In the genomic region with DNA sequence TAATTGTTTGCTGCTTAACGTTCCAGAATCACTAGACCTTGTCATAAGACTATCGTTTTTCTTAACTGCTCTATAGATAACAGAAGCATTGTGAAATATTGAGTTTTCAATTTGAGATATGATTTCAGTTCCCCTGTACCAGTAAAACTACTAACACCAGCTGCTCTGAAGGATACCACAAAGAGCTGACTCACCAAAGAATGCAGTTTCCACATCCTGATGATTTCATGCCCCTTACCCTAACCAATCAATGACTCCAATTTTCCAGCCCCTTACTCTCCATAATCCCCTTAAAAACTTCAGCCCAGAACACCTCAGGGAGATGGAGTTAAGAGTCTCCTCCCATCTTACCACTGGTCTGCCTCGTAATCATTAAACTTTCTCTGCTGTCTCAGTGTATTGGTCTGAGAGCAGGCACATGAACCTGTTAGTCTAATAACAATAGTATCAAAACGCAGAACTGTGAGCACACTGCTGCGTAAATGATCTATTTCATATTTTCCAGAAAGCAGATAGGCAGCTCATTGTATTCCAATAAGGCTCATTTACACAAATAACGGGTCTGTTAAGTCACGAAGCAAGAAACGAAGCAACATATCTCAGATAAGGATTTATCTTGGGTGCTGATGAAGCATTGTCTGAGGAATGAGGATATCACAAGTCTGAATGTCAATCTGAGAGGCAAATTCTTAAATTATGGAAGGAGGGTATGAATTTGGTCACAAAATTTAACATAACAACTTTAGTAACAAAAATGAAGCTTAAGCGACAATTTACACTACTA, we compare ENCODE assay signal across 8 cellular contexts. TPM values are rescaled to one million over a fixed set of nuclear protein-coding genes. Genes with fewer than 3 reads are reported as not detected.
DNase-seq lines count a peak whose midpoint lies in the region; ATAC-seq and TF ChIP-seq lines count a peak whose summit lies in the region.

No MANE protein-coding gene starts in this region.

- peaks cover 54% of the 10 kb centered on the region for H3K27me3 Mint-ChIP-seq in activated naive CD8-positive, alpha-beta T cell treated with anti-CD3 and anti-CD28 coated beads, Interleukin-2, amount 10 ng/mL, durations not matched to agents 7 days and 5 days

- peaks cover 2% of the 10 kb centered on the region for H3K4me1 ChIP-seq in ovary (ENCODE audit: insufficient read depth)

- H3K36me3 Mint-ChIP-seq in activated naive CD8-positive, alpha-beta T cell treated with anti-CD3 and anti-CD28 coated beads, Interleukin-2, amount 10 ng/mL, durations not matched to agents 7 days and 5 days = no peaks in the 10 kb centered on the region

- no peaks in the 10 kb centered on the region for H3K9me3 ChIP-seq in ovary

- H3K27ac ChIP-seq in ovary (no peak overlapping the region), caudate nucleus (ENCODE audit: low read depth, low read length) (no peak overlapping the region)

- no peaks in the 10 kb centered on the region for H3K36me3 ChIP-seq in ovary

- no peak overlapping the region for H3K27ac Mint-ChIP-seq in activated naive CD8-positive, alpha-beta T cell treated with anti-CD3 and anti-CD28 coated beads, Interleukin-2, amount 10 ng/mL, durations not matched to agents 7 days and 5 days

- POLR2A ChIA-PET in activated naive CD8-positive, alpha-beta T cell treated with anti-CD3 and anti-CD28 coated beads, Interleukin-2, amount 10 ng/mL, durations not matched to agents 7 days and 5 days (lab: Charles Lee) = no interaction called here

- no peak for TF ChIP-seq EP300 in ovary (IDR thresholded peaks at IDR 0.05)

- peaks cover 1% of the 10 kb centered on the region for H3K9me3 Mint-ChIP-seq in activated naive CD8-positive, alpha-beta T cell treated with anti-CD3 and anti-CD28 coated beads, Interleukin-2, amount 10 ng/mL, durations not matched to agents 7 days and 5 days

- TF ChIP-seq POLR2A in ovary (IDR thresholded peaks at IDR 0.05) = no peak

- H3K4me3 Mint-ChIP-seq in activated naive CD8-positive, alpha-beta T cell treated with anti-CD3 and anti-CD28 coated beads, Interleukin-2, amount 10 ng/mL, durations not matched to agents 7 days and 5 days = peak overlapping the region; percentile 37

- peaks cover 35% of the 10 kb centered on the region for H3K4me1 Mint-ChIP-seq in activated naive CD8-positive, alpha-beta T cell treated with anti-CD3 and anti-CD28 coated beads, Interleukin-2, amount 10 ng/mL, durations not matched to agents 7 days and 5 days

- intact Hi-C loops in ovary (cut with DNase I) = no loop called here

- TF ChIP-seq CTCF in ovary (IDR thresholded peaks at IDR 0.05) = no peak

- H3K4me3 ChIP-seq in ovary = no peak overlapping the region

- peak; percentile 37 for DNase-seq in EH (ENCODE audit: low read depth)
- peak; percentile 31 for DNase-seq in KG1 (lab: John Stamatoyannopoulos, UW)
- no peak for DNase-seq in activated naive CD8-positive, alpha-beta T cell treated with anti-CD3 and anti-CD28 coated beads, Interleukin-2, amount 10 ng/mL, durations not matched to agents 7 days and 5 days
- peak; percentile 88 for DNase-seq in non-pigmented ciliary epithelial cell (ENCODE audit: low read depth)
- DNase-seq in T1000 (lab: John Stamatoyannopoulos, UW) = no peak
- no peak for DNase-seq in ovary
- no peak for DNase-seq in caudate nucleus (lab: John Stamatoyannopoulos, UW)

- H3K27me3 ChIP-seq in ovary = no peaks in the 10 kb centered on the region

- peak; percentile 87 for ATAC-seq in GM21619 (IDR thresholded peaks at IDR 0.05; ENCODE audit: unreplicated experiment)
- peak; percentile 32 for ATAC-seq in activated naive CD8-positive, alpha-beta T cell treated with anti-CD3 and anti-CD28 coated beads, Interleukin-2, amount 10 ng/mL, durations not matched to agents 7 days and 5 days (ENCODE audit: low read depth)

- 23 to 29% (median 26%) methylated on average over 9 of the region's 9 CpGs for WGBS in ovary, 3 donors

RNA-seq across cellular contexts. Expression of a gene that starts 14.1 kb away (rescaled TPM):
- total RNA-seq in activated naive CD8-positive, alpha-beta T cell treated with anti-CD3 and anti-CD28 coated beads, Interleukin-2, amount 10 ng/mL, durations not matched to agents 7 days and 5 days = under 1 TPM; 0.28 to 0.62 TPM
- 10 to 100 TPM in 1 of 7 donors, 1 to 10 TPM in 2, under 1 TPM in 2, not detected in 2; 0.24 to 12.5 (median 1.6) TPM for total RNA-seq in ovary
- polyA plus RNA-seq in ovary = 1 to 10 TPM in 1 of 2 donors, under 1 TPM in 1; 0.13 to 1.1 TPM

Comparison
In these comparisons a context has a peak if more than half of its experiments do, and no peak if none do; other contexts are left out.
1. DNase-seq: peak in EH (single experiment), KG1 (single experiment) and non-pigmented ciliary epithelial cell (single experiment); none in activated naive CD8-positive, alpha-beta T cell treated with anti-CD3 and anti-CD28 coated beads, Interleukin-2, amount 10 ng/mL, durations not matched to agents 7 days and 5 days (single experiment), T1000 (single experiment), ovary (0 of 5) and caudate nucleus (0 of 61).